Comparison of ENCODE assay signal across 13 cellular contexts in genomic region chr1:71834570-71835441, GRCh38.
DNase-seq lines count a peak whose midpoint lies in the region; ATAC-seq and TF ChIP-seq lines count a peak whose summit lies in the region.
"Had no signal": no experiment of that assay in that cellular context is flagged by ENCODE, and none has a peak within 500 bp of the region (broad histone marks: within the 10 kb centered on the region; RNA-seq: fewer than 3 reads in every experiment).

No MANE protein-coding gene starts in this region.

- H3K9ac ChIP-seq in MM.1S (ENCODE audit: low read length) = no peak overlapping the region

- CTCF ChIA-PET in A673 (lab: Charles Lee) = no interaction called here

- peaks cover 3% of the 10 kb centered on the region for H3K4me1 ChIP-seq in A673 (ENCODE audit: insufficient read depth, low read length, poor library complexity, severe bottlenecking)
- H3K4me1 ChIP-seq in MM.1S (ENCODE audit: low read length) = no peaks in the 10 kb centered on the region
- H3K4me1 ChIP-seq: lower lobe of right lung had no signal

- no peak overlapping the region for H3K4me3 ChIP-seq in A673 (ENCODE audit: low read depth, low read length, poor library complexity, severe bottlenecking)
- H3K4me3 ChIP-seq in fibroblast of villous mesenchyme (ENCODE audit: low read depth, low read length) = no peak overlapping the region
- no peak overlapping the region for H3K4me3 ChIP-seq in MM.1S (ENCODE audit: low read length)
- H3K4me3 ChIP-seq: lower lobe of right lung had no signal

- POLR2A ChIA-PET in A673 (lab: Charles Lee; ENCODE audit: low non-redundant PET) = no interaction called here

- ATAC-seq in GM19463 (IDR thresholded peaks at IDR 0.05; ENCODE audit: unreplicated experiment) (peak; percentile 6), GM21515 (IDR thresholded peaks at IDR 0.05; ENCODE audit: unreplicated experiment) (no peak), GM21360 (IDR thresholded peaks at IDR 0.05; ENCODE audit: unreplicated experiment) (no peak)
- ATAC-seq: lower lobe of right lung; stimulated activated effector memory CD8-positive, alpha-beta T cell treated with anti-CD3 and anti-CD28 coated beads, Interleukin-12 subunit alpha, Interleukin-12 subunit beta, amount 100 ng/mL, for 72 hours had no signal

- no peak for TF ChIP-seq CTCF in A673 (conservative IDR thresholded peaks at IDR 0.05; ENCODE audit: low read depth, low read length)
- no peak for TF ChIP-seq CTCF in fibroblast of villous mesenchyme (IDR thresholded peaks at IDR 0.05; ENCODE audit: insufficient read depth, low read depth, low read length)
- TF ChIP-seq CTCF in MM.1S (IDR thresholded peaks at IDR 0.05; ENCODE audit: low read length) = no peak
- TF ChIP-seq CTCF in GM10266 (IDR thresholded peaks at IDR 0.05; ENCODE audit: control insufficient read depth, insufficient read depth, low read depth, missing control alignments) = no peak

- H3K9me3 ChIP-seq in A673 (ENCODE audit: low read depth, low read length, poor library complexity, severe bottlenecking) (no peaks in the 10 kb centered on the region), MM.1S (replicated peaks; ENCODE audit: insufficient read depth, low read length) (no peaks in the 10 kb centered on the region)
- H3K9me3 ChIP-seq: lower lobe of right lung had no signal

- no peaks in the 10 kb centered on the region for H4K20me1 ChIP-seq in MM.1S (ENCODE audit: insufficient read depth, low read length)

- BruUV-seq in A673 (replicated peaks; lab: Mats Ljungman, UMichigan) = no TSS peak

- H3K27ac ChIP-seq in A673 (ENCODE audit: low read depth, low read length, poor library complexity, severe bottlenecking) = no peak overlapping the region
- H3K27ac ChIP-seq in MM.1S (ENCODE audit: low read length) = no peak overlapping the region
- H3K27ac ChIP-seq: lower lobe of right lung had no signal

- H3K79me2 ChIP-seq in MM.1S (ENCODE audit: low read length) = no peaks in the 10 kb centered on the region

- H3K36me3 ChIP-seq in A673 (ENCODE audit: insufficient read depth, low read length, poor library complexity, severe bottlenecking) = no peaks in the 10 kb centered on the region
- no peaks in the 10 kb centered on the region for H3K36me3 ChIP-seq in MM.1S (replicated peaks; ENCODE audit: insufficient read depth, low read length)
- H3K36me3 ChIP-seq: lower lobe of right lung had no signal

- H2AFZ ChIP-seq in MM.1S (ENCODE audit: low read length) = no peak overlapping the region

- H3K9me2 ChIP-seq in MM.1S (replicated peaks; ENCODE audit: insufficient read depth, low read length) = no peaks in the 10 kb centered on the region

- intact Hi-C loops in A673 (cut with micrococcal nuclease; ENCODE audit: unreplicated experiment) = no loop called here

- DNase-seq in A673 (ENCODE audit: low spot score) (peak; percentile 14), NCI-H446 (lab: John Stamatoyannopoulos, UW) (peak; percentile 27 to 81), fibroblast of villous mesenchyme (ENCODE audit: low read depth) (peak; percentile 22), MM.1S (no peak), GM10266 (ENCODE audit: extremely low spot score) (no peak)
- DNase-seq: AML-193; effector CD4-positive, alpha-beta T cell; lower lobe of right lung; NCI-H2081 treated with DMSO at 0.1 percent for 48 hours had no signal

- H3K4me2 ChIP-seq in MM.1S (ENCODE audit: low read depth, low read length) = no peak overlapping the region

- no peaks in the 10 kb centered on the region for H3F3A ChIP-seq in MM.1S (ENCODE audit: insufficient read depth, low read length)

- H3K27me3 ChIP-seq in A673 (replicated peaks; ENCODE audit: insufficient read depth, low read depth, low read length, poor library complexity) = no peaks in the 10 kb centered on the region
- no peaks in the 10 kb centered on the region for H3K27me3 ChIP-seq in MM.1S (replicated peaks; ENCODE audit: insufficient read depth, low read length)

Comparison
In these comparisons a context has a peak if more than half of its experiments do, and no peak if none do; other contexts are left out.
1. DNase-seq: peak in A673 (single experiment), NCI-H446 (2 of 2) and fibroblast of villous mesenchyme (single experiment); none in MM.1S (single experiment) and GM10266 (single experiment).